3 cellular contexts compared by ENCODE assay signal in genomic region chr14:22854296-22854695, GRCh38. TPM values are rescaled to one million over a fixed set of nuclear protein-coding genes. Genes with fewer than 3 reads are reported as not detected.
"Had no signal": no experiment of that assay in that cellular context is flagged by ENCODE, and none has a peak within 500 bp of the region (broad histone marks: within the 10 kb centered on the region; RNA-seq: fewer than 3 reads in every experiment).

No MANE protein-coding gene starts in this region.

RNA-seq across cellular contexts. Expression of gene MMP14, which starts 17.9 kb away (rescaled TPM):
- polyA plus RNA-seq: immature natural killer cell had no signal

RNA-seq across cellular contexts. Expression of gene REM2, which starts 28.7 kb away (rescaled TPM):
- total RNA-seq: left ventricle myocardium inferior, left ventricle myocardium superior had no signal
